29 cellular contexts compared by ENCODE assay signal in genomic region chr2:26313446-26313845, GRCh38. TPM values are rescaled to one million over a fixed set of nuclear protein-coding genes. Genes with fewer than 3 reads are reported as not detected.
"Had no signal": no experiment of that assay in that cellular context is flagged by ENCODE, and none has a peak within 500 bp of the region (broad histone marks: within the 10 kb centered on the region; RNA-seq: fewer than 3 reads in every experiment).

No MANE protein-coding gene starts in this region.

- H3K9me3 Mint-ChIP-seq: dendritic cell treated with granulocyte-macrophage colony-stimulating factor and Interleukin-4, amounts not matched to agents 40 ng/mL and 50 ng/mL, for 4 days; endodermal cell; memory B cell; natural killer cell; stimulated activated naive CD8-positive, alpha-beta T cell treated with anti-CD3 and anti-CD28 coated beads, Interleukin-15, amount 100 ng/mL, for 72 hours had no signal

- H3K36me3 ChIP-seq: esophagus squamous epithelium, heart right ventricle, lower lobe of right lung, neutrophil, pancreas, right lobe of liver, suprapubic skin, transverse colon, vagina had no signal

- H3K27ac Mint-ChIP-seq: dendritic cell treated with granulocyte-macrophage colony-stimulating factor and Interleukin-4, amounts not matched to agents 40 ng/mL and 50 ng/mL, for 4 days; endodermal cell; memory B cell; natural killer cell; stimulated activated naive CD8-positive, alpha-beta T cell treated with anti-CD3 and anti-CD28 coated beads, Interleukin-15, amount 100 ng/mL, for 72 hours had no signal

- H3K4me1 Mint-ChIP-seq: endodermal cell; memory B cell; natural killer cell; stimulated activated naive CD8-positive, alpha-beta T cell treated with anti-CD3 and anti-CD28 coated beads, Interleukin-15, amount 100 ng/mL, for 72 hours had no signal

- H3K9me3 ChIP-seq: esophagus squamous epithelium, heart right ventricle, lower lobe of right lung, neutrophil, pancreas, right lobe of liver, suprapubic skin, transverse colon, vagina had no signal

- ATAC-seq: left ventricle myocardium superior; lower lobe of right lung; natural killer cell; pancreas; stimulated activated naive CD8-positive, alpha-beta T cell treated with anti-CD3 and anti-CD28 coated beads, Interleukin-15, amount 100 ng/mL, for 72 hours had no signal

- H3K36me3 Mint-ChIP-seq: memory B cell, natural killer cell had no signal

- H3K27ac ChIP-seq: epithelial cell of prostate, heart right ventricle, lower lobe of right lung, neutrophil, pancreas, right lobe of liver, suprapubic skin, transverse colon, vagina had no signal

- H3K4me3 ChIP-seq: esophagus squamous epithelium, heart right ventricle, lower lobe of right lung, pancreas, right lobe of liver, suprapubic skin, transverse colon, vagina had no signal

- H3K4me1 ChIP-seq: heart right ventricle, lower lobe of right lung, pancreas, right lobe of liver, transverse colon, vagina had no signal

- FAIRE-seq: colon, islet of Langerhans, pancreas, small intestine had no signal

- DNase-seq: effector CD8-positive, alpha-beta T cell; esophagus squamous epithelium; foreskin melanocyte; glutamatergic neuron; heart right ventricle; hippocampal formation; left ventricle myocardium superior; lower lobe of right lung; natural killer cell; pancreas; retina; right lobe of liver; small intestine; stimulated activated CD4-positive, alpha-beta T cell treated with anti-CD3 and anti-CD28 coated beads, Interleukin-15, amount 100 ng/mL, for 24 hours; stimulated activated CD4-positive, alpha-beta T cell treated with anti-CD3 and anti-CD28 coated beads, Interleukin-2, amount 100 ng/mL, for 48 hours; stimulated activated naive CD4-positive, alpha-beta T cell; stimulated activated naive CD8-positive, alpha-beta T cell treated with anti-CD3 and anti-CD28 coated beads, Interleukin-15, amount 100 ng/mL, for 72 hours; transverse colon had no signal

- H3K4me3 Mint-ChIP-seq: dendritic cell treated with granulocyte-macrophage colony-stimulating factor and Interleukin-4, amounts not matched to agents 40 ng/mL and 50 ng/mL, for 4 days; endodermal cell; memory B cell; natural killer cell; stimulated activated naive CD8-positive, alpha-beta T cell treated with anti-CD3 and anti-CD28 coated beads, Interleukin-15, amount 100 ng/mL, for 72 hours had no signal

- H3K27me3 ChIP-seq: heart right ventricle, neutrophil, pancreas, right lobe of liver, suprapubic skin, transverse colon, vagina had no signal

- H3K27me3 Mint-ChIP-seq: dendritic cell treated with granulocyte-macrophage colony-stimulating factor and Interleukin-4, amounts not matched to agents 40 ng/mL and 50 ng/mL, for 4 days; memory B cell; stimulated activated naive CD8-positive, alpha-beta T cell treated with anti-CD3 and anti-CD28 coated beads, Interleukin-15, amount 100 ng/mL, for 72 hours had no signal

RNA-seq across cellular contexts. Expression of gene ADGRF3, which starts 33.1 kb away (rescaled TPM):
- total RNA-seq: left ventricle myocardium superior, posterior vena cava, pulmonary artery endothelial cell, transverse colon had no signal
